ENCODE assay signal across 2 cellular contexts in genomic region chrX:154540897-154541535, GRCh38.
TF ChIP-seq lines count a peak whose summit lies in the region.

No MANE protein-coding gene starts in this region.

TF ChIP-seq in A549, 52 proteins besides CTCF, POLR2A, EP300 and RAD21 (continued from another document and continues in another):
- TF ChIP-seq FOSL2 (IDR thresholded peaks at IDR 0.05): no peak
- peak; percentile 55 for TF ChIP-seq FOSL2 (CRISPR knock-in tag; IDR thresholded peaks at IDR 0.05)
- TF ChIP-seq, protein P1, sequence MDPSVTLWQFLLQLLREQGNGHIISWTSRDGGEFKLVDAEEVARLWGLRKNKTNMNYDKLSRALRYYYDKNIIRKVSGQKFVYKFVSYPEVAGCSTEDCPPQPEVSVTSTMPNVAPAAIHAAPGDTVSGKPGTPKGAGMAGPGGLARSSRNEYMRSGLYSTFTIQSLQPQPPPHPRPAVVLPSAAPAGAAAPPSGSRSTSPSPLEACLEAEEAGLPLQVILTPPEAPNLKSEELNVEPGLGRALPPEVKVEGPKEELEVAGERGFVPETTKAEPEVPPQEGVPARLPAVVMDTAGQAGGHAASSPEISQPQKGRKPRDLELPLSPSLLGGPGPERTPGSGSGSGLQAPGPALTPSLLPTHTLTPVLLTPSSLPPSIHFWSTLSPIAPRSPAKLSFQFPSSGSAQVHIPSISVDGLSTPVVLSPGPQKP (IDR thresholded peaks at IDR 0.05; ENCODE audit: low read depth, low read length): no peak
- no peak for TF ChIP-seq SMC3 (IDR thresholded peaks at IDR 0.05)
- TF ChIP-seq TP53 (CRISPR knock-in tag; IDR thresholded peaks at IDR 0.05): no peak
- TF ChIP-seq CEBPB (IDR thresholded peaks at IDR 0.05): no peak
- no peak for TF ChIP-seq SREBF2 (IDR thresholded peaks at IDR 0.05)
- TF ChIP-seq JUNB (IDR thresholded peaks at IDR 0.05): no peak
- no peak for TF ChIP-seq CBX8 (IDR thresholded peaks at IDR 0.05)
- TF ChIP-seq PHF8 (IDR thresholded peaks at IDR 0.05; ENCODE audit: borderline replicate concordance, low read depth): no peak
- no peak for TF ChIP-seq KDM1A (IDR thresholded peaks at IDR 0.05; ENCODE audit: low read depth)
- TF ChIP-seq FOSB (CRISPR knock-in tag; IDR thresholded peaks at IDR 0.05): no peak
- no peak for TF ChIP-seq HES2 (IDR thresholded peaks at IDR 0.05)
- no peak for TF ChIP-seq ZC3H11A (IDR thresholded peaks at IDR 0.05)
- no peak for TF ChIP-seq HOXA7 (CRISPR knock-in tag; IDR thresholded peaks at IDR 0.05)
- no peak for TF ChIP-seq CBX2 (IDR thresholded peaks at IDR 0.05; ENCODE audit: borderline replicate concordance, low read depth)
- no peak for TF ChIP-seq GATA3 (IDR thresholded peaks at IDR 0.05; ENCODE audit: borderline replicate concordance)
- no peak for TF ChIP-seq RNF2 (IDR thresholded peaks at IDR 0.05; ENCODE audit: borderline replicate concordance, low read depth)
- TF ChIP-seq, protein P2, sequence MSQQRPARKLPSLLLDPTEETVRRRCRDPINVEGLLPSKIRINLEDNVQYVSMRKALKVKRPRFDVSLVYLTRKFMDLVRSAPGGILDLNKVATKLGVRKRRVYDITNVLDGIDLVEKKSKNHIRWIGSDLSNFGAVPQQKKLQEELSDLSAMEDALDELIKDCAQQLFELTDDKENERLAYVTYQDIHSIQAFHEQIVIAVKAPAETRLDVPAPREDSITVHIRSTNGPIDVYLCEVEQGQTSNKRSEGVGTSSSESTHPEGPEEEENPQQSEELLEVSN (IDR thresholded peaks at IDR 0.05; ENCODE audit: borderline replicate concordance, low read depth): no peak
- 0 out of 2 replicates have a peak, but pooled peaks have one; percentile 6 for TF ChIP-seq HMGXB4 (CRISPR knock-in tag; IDR thresholded peaks at IDR 0.05; ENCODE audit: borderline replicate concordance)
- TF ChIP-seq EHMT2 (IDR thresholded peaks at IDR 0.05; ENCODE audit: low read depth): no peak
- no peak for TF ChIP-seq POLR2AphosphoS2 (conservative IDR thresholded peaks at IDR 0.05; ENCODE audit: low read length)
- TF ChIP-seq HOXB5 (CRISPR knock-in tag; IDR thresholded peaks at IDR 0.05): no peak
- TF ChIP-seq ZSCAN20 (CRISPR knock-in tag; IDR thresholded peaks at IDR 0.05): no peak
- TF ChIP-seq RARB (CRISPR knock-in tag; IDR thresholded peaks at IDR 0.05): no peak
- TF ChIP-seq ESRRA (IDR thresholded peaks at IDR 0.05; ENCODE audit: borderline replicate concordance, low read length): no peak
- no peak for TF ChIP-seq PBX3 (IDR thresholded peaks at IDR 0.05)
- no peak for TF ChIP-seq KDM5A (IDR thresholded peaks at IDR 0.05)
- TF ChIP-seq MYC (IDR thresholded peaks at IDR 0.05; ENCODE audit: borderline replicate concordance, low read length): no peak
- TF ChIP-seq TFCP2L1 (CRISPR knock-in tag; IDR thresholded peaks at IDR 0.05): no peak
- TF ChIP-seq MAFK (IDR thresholded peaks at IDR 0.05; ENCODE audit: partially characterized antibody): peak; percentile 63
- no peak for TF ChIP-seq BHLHE40 (IDR thresholded peaks at IDR 0.05; ENCODE audit: low read depth, low read length)
- 0 out of 2 replicates have a peak, but pooled peaks have one; percentile 27 for TF ChIP-seq NFE2L2 (conservative IDR thresholded peaks at IDR 0.05; ENCODE audit: low read length)
- no peak for TF ChIP-seq HDAC2 (IDR thresholded peaks at IDR 0.05)
- TF ChIP-seq RCOR1 (IDR thresholded peaks at IDR 0.05; ENCODE audit: low read depth, low read length): no peak
- TF ChIP-seq RFX5 (IDR thresholded peaks at IDR 0.05): no peak
- TF ChIP-seq JUN (IDR thresholded peaks at IDR 0.05): no peak; a peak in 2 of 5 replicates
- TF ChIP-seq, protein P3, sequence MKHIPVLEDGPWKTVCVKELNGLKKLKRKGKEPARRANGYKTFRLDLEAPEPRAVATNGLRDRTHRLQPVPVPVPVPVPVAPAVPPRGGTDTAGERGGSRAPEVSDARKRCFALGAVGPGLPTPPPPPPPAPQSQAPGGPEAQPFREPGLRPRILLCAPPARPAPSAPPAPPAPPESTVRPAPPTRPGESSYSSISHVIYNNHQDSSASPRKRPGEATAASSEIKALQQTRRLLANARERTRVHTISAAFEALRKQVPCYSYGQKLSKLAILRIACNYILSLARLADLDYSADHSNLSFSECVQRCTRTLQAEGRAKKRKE (CRISPR knock-in tag; IDR thresholded peaks at IDR 0.05; ENCODE audit: low read depth): no peak; the same call in 1 of the 2 replicates
- TF ChIP-seq CHD4 (IDR thresholded peaks at IDR 0.05; ENCODE audit: borderline replicate concordance): no peak
- 0 out of 2 replicates have a peak, but pooled peaks have one; percentile 70 for TF ChIP-seq EHF (CRISPR knock-in tag; IDR thresholded peaks at IDR 0.05)

TF ChIP-seq in HEK293T, 16 proteins besides CTCF, POLR2A, EP300 and RAD21 (continued from another document):
- no peak for TF ChIP-seq L3MBTL2 (conservative IDR thresholded peaks at IDR 0.05)
- TF ChIP-seq PKNOX1 (IDR thresholded peaks at IDR 0.05): no peak
- no peak for TF ChIP-seq ZNF384 (IDR thresholded peaks at IDR 0.05)
- TF ChIP-seq CTBP1 (IDR thresholded peaks at IDR 0.05; ENCODE audit: borderline replicate concordance): no peak
- no peak for TF ChIP-seq TARDBP (IDR thresholded peaks at IDR 0.05)
